In the genomic region with DNA sequence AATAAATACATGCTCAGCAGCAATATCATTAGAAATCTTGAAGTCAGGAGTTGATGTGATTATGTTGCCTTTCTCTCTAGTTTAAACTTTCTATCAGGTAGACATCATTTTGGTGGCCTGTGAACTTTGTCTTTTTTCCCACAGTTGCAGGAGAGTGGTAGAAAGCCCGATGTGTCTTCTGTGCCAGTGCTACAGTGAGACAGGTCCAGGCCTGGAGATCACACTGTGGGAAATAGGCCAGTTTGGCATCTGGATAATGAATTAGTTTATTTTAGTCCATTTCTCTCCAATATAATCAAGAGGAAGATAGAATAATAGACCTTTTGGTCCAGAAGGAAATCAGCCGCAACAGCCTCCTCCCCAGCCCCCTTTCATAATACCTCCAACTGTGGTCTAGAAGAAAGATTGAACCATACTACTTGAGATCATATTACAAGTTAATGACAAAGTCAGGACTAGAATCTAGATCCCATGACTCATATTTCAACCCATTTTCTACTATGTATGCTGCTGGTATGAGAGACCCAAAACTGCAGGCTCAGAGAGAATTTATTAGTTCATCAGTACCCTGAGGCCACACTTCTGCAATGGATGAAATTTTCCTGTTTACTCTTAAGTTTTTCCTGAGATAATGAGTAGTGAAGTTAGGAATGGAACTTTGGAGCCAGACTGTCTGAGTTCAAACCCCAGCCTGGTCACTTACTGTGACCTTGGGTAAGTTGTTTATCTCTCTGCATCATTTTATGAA, we compare ENCODE assay signal across 1 cellular context.
TF ChIP-seq lines count a peak whose summit lies in the region.

No MANE protein-coding gene starts in this region.

TF ChIP-seq in SK-N-SH treated with all-trans-retinoic acid at 6 μM for 48 hours, 23 proteins besides CTCF, POLR2A, EP300 and RAD21 (continued from another document):
- TF ChIP-seq POU6F1 (CRISPR knock-in tag; IDR thresholded peaks at IDR 0.05; ENCODE audit: borderline replicate concordance, low read depth) (no peak), OSR1 (CRISPR knock-in tag; IDR thresholded peaks at IDR 0.05) (no peak)
